In genomic region chr11:20933086-20933485, GRCh38 we compare ENCODE assay signal across 29 cellular contexts.
"Had no signal": no experiment of that assay in that cellular context is flagged by ENCODE, and none has a peak within 500 bp of the region (broad histone marks: within the 10 kb centered on the region; RNA-seq: fewer than 3 reads in every experiment).

No MANE protein-coding gene starts in this region.

- H3K27me3 Mint-ChIP-seq: activated B cell treated with CpG ODN at 0.5 μM for 24 hours; activated CD4-positive, alpha-beta memory T cell treated with anti-CD3 and anti-CD28 coated beads for 36 hours; activated CD4-positive, alpha-beta T cell treated with anti-CD3 and anti-CD28 coated beads, Interleukin-2, amount 10 ng/mL, durations not matched to agents 24 days and 14 days; activated CD8-positive, alpha-beta T cell treated with anti-CD3 and anti-CD28 coated beads for 36 hours; activated naive CD4-positive, alpha-beta T cell treated with anti-CD3 and anti-CD28 coated beads, Interleukin-2, amount 10 ng/mL, durations not matched to agents 7 days and 5 days; activated naive CD4-positive, alpha-beta T cell treated with anti-CD3 and anti-CD28 coated beads, Interleukin-2, amount 50 U/mL, for 24 hours; activated naive CD8-positive, alpha-beta T cell; activated naive CD8-positive, alpha-beta T cell treated with anti-CD3 and anti-CD28 coated beads, Interleukin-2, amount 10 ng/mL, durations not matched to agents 7 days and 5 days; activated naive CD8-positive, alpha-beta T cell treated with anti-CD3 and anti-CD28 coated beads, Interleukin-2, amount 50 U/mL, for 24 hours; activated T-cell treated with anti-CD3 and anti-CD28 coated beads, Interleukin-2, amount 50 U/mL, for 24 hours had no signal

- DNase-seq: activated B cell treated with CpG ODN at 0.5 μM for 24 hours; activated CD4-positive, alpha-beta memory T cell treated with anti-CD3 and anti-CD28 coated beads for 36 hours; activated CD4-positive, alpha-beta T cell treated with anti-CD3 and anti-CD28 coated beads for 4 hours; activated CD4-positive, alpha-beta T cell treated with anti-CD3 and anti-CD28 coated beads, Interleukin-2, amount 10 ng/mL, durations not matched to agents 24 days and 14 days; activated CD4-positive, alpha-beta T cell treated with anti-CD3 and anti-CD28 coated beads, Interleukin-2, amount 50 U/mL, for 1 hour; activated CD4-positive, alpha-beta T cell treated with anti-CD3 and anti-CD28 coated beads, Interleukin-2, amount 50 U/mL, for 4 hours; activated CD4-positive, CD25-positive, alpha-beta regulatory T cell treated with anti-CD3 and anti-CD28 coated beads, Interleukin-2, amount 50 U/mL, for 72 hours; activated CD8-positive, alpha-beta memory T cell treated with anti-CD3 and anti-CD28 coated beads, Interleukin-2, amount 50 U/mL, for 4 hours; activated CD8-positive, alpha-beta T cell treated with anti-CD3 and anti-CD28 coated beads for 36 hours; activated effector memory CD4-positive, alpha-beta T cell treated with Interleukin-2 at 50 U/mL for 16 hours; activated gamma-delta T cell; activated naive CD4-positive, alpha-beta T cell treated with anti-CD3 and anti-CD28 coated beads, Interleukin-2, amount 10 ng/mL, durations not matched to agents 7 days and 5 days; activated naive CD4-positive, alpha-beta T cell treated with Interleukin-2 at 50 U/mL for 16 hours; activated naive CD8-positive, alpha-beta T cell treated with anti-CD3 and anti-CD28 coated beads, Interleukin-2, amount 10 ng/mL, durations not matched to agents 7 days and 5 days; activated naive CD8-positive, alpha-beta T cell treated with anti-CD3 and anti-CD28 coated beads, Interleukin-2, amount 50 U/mL, for 24 hours; activated T-cell treated with anti-CD3 and anti-CD28 coated beads for 4 hours; activated T-cell treated with anti-CD3 and anti-CD28 coated beads, Interleukin-2, amount 50 U/mL, for 24 hours; activated T-cell treated with anti-CD3 and anti-CD28 coated beads, Interleukin-2, amount 50 U/mL, for 48 hours; amygdala; central memory CD4-positive, alpha-beta T cell; T-helper 1 cell; T-helper 2 cell; T-helper 9 cell had no signal

- H3K9me3 Mint-ChIP-seq: activated B cell treated with CpG ODN at 0.5 μM for 24 hours; activated CD4-positive, alpha-beta memory T cell treated with anti-CD3 and anti-CD28 coated beads for 36 hours; activated CD4-positive, alpha-beta T cell treated with anti-CD3 and anti-CD28 coated beads, Interleukin-2, amount 10 ng/mL, durations not matched to agents 24 days and 14 days; activated CD8-positive, alpha-beta T cell treated with anti-CD3 and anti-CD28 coated beads for 36 hours; activated naive CD4-positive, alpha-beta T cell treated with anti-CD3 and anti-CD28 coated beads, Interleukin-2, amount 50 U/mL, for 24 hours; activated naive CD8-positive, alpha-beta T cell treated with anti-CD3 and anti-CD28 coated beads, Interleukin-2, amount 10 ng/mL, durations not matched to agents 7 days and 5 days; activated naive CD8-positive, alpha-beta T cell treated with anti-CD3 and anti-CD28 coated beads, Interleukin-2, amount 50 U/mL, for 24 hours; activated T-helper 2 cell treated with anti-CD3 and anti-CD28 coated beads, Interferon-gamma antibody, Interleukin-2, Interleukin-4, amounts not matched to agents 10 μg/mL and 5 μg/mL and 100 μg/mL, durations not matched to agents 14 hours and 24 hours and 36 hours; T-helper 1 cell treated with Interleukin-12 subunit alpha and Interleukin-12 subunit beta and Interleukin-4 antibody, amounts not matched to agents 30 μg/mL and 1 μg/mL, for 36 hours; T-helper 2 cell treated with Interferon-gamma antibody and Interleukin-4, amounts not matched to agents 5 μg/mL and 100 μg/mL, for 36 hours had no signal

- H3K4me1 Mint-ChIP-seq: activated B cell treated with CpG ODN at 0.5 μM for 24 hours; activated CD4-positive, alpha-beta T cell treated with anti-CD3 and anti-CD28 coated beads, Interleukin-2, amount 10 ng/mL, durations not matched to agents 24 days and 14 days; activated naive CD4-positive, alpha-beta T cell treated with anti-CD3 and anti-CD28 coated beads, Interleukin-2, amount 10 ng/mL, durations not matched to agents 7 days and 5 days; activated naive CD4-positive, alpha-beta T cell treated with anti-CD3 and anti-CD28 coated beads, Interleukin-2, amount 50 U/mL, for 24 hours; activated naive CD8-positive, alpha-beta T cell treated with anti-CD3 and anti-CD28 coated beads, Interleukin-2, amount 10 ng/mL, durations not matched to agents 7 days and 5 days; activated naive CD8-positive, alpha-beta T cell treated with anti-CD3 and anti-CD28 coated beads, Interleukin-2, amount 50 U/mL, for 24 hours; brain had no signal

- H3K36me3 Mint-ChIP-seq: activated CD4-positive, alpha-beta memory T cell treated with anti-CD3 and anti-CD28 coated beads for 36 hours; activated naive CD4-positive, alpha-beta T cell treated with anti-CD3 and anti-CD28 coated beads, Interleukin-2, amount 10 ng/mL, durations not matched to agents 7 days and 5 days; activated naive CD4-positive, alpha-beta T cell treated with anti-CD3 and anti-CD28 coated beads, Interleukin-2, amount 50 U/mL, for 24 hours; activated naive CD8-positive, alpha-beta T cell; activated naive CD8-positive, alpha-beta T cell treated with anti-CD3 and anti-CD28 coated beads, Interleukin-2, amount 10 ng/mL, durations not matched to agents 7 days and 5 days; brain had no signal

- H3K4me3 Mint-ChIP-seq: activated B cell treated with CpG ODN at 0.5 μM for 24 hours; activated CD4-positive, alpha-beta memory T cell treated with anti-CD3 and anti-CD28 coated beads for 36 hours; activated CD4-positive, alpha-beta T cell treated with anti-CD3 and anti-CD28 coated beads, Interleukin-2, amount 10 ng/mL, durations not matched to agents 24 days and 14 days; activated CD8-positive, alpha-beta T cell treated with anti-CD3 and anti-CD28 coated beads for 36 hours; activated naive CD4-positive, alpha-beta T cell treated with anti-CD3 and anti-CD28 coated beads, Interleukin-2, amount 10 ng/mL, durations not matched to agents 7 days and 5 days; activated naive CD4-positive, alpha-beta T cell treated with anti-CD3 and anti-CD28 coated beads, Interleukin-2, amount 50 U/mL, for 24 hours; activated naive CD8-positive, alpha-beta T cell; activated naive CD8-positive, alpha-beta T cell treated with anti-CD3 and anti-CD28 coated beads, Interleukin-2, amount 10 ng/mL, durations not matched to agents 7 days and 5 days; activated naive CD8-positive, alpha-beta T cell treated with anti-CD3 and anti-CD28 coated beads, Interleukin-2, amount 50 U/mL, for 24 hours; activated T-cell treated with anti-CD3 and anti-CD28 coated beads, Interleukin-2, amount 50 U/mL, for 24 hours; T-helper 1 cell treated with Interleukin-12 subunit alpha and Interleukin-12 subunit beta and Interleukin-4 antibody, amounts not matched to agents 30 μg/mL and 1 μg/mL, for 36 hours; T-helper 2 cell treated with Interferon-gamma antibody and Interleukin-4, amounts not matched to agents 5 μg/mL and 100 μg/mL, for 36 hours had no signal

- H3K27ac Mint-ChIP-seq: activated B cell treated with CpG ODN at 0.5 μM for 24 hours; activated CD4-positive, alpha-beta memory T cell treated with anti-CD3 and anti-CD28 coated beads for 36 hours; activated CD4-positive, alpha-beta T cell treated with anti-CD3 and anti-CD28 coated beads, Interleukin-2, amount 10 ng/mL, durations not matched to agents 24 days and 14 days; activated CD8-positive, alpha-beta T cell treated with anti-CD3 and anti-CD28 coated beads for 36 hours; activated naive CD4-positive, alpha-beta T cell treated with anti-CD3 and anti-CD28 coated beads, Interleukin-2, amount 10 ng/mL, durations not matched to agents 7 days and 5 days; activated naive CD4-positive, alpha-beta T cell treated with anti-CD3 and anti-CD28 coated beads, Interleukin-2, amount 50 U/mL, for 24 hours; activated naive CD8-positive, alpha-beta T cell; activated naive CD8-positive, alpha-beta T cell treated with anti-CD3 and anti-CD28 coated beads, Interleukin-2, amount 10 ng/mL, durations not matched to agents 7 days and 5 days; activated naive CD8-positive, alpha-beta T cell treated with anti-CD3 and anti-CD28 coated beads, Interleukin-2, amount 50 U/mL, for 24 hours; activated T-cell treated with anti-CD3 and anti-CD28 coated beads, Interleukin-2, amount 50 U/mL, for 24 hours; activated T-helper 2 cell treated with anti-CD3 and anti-CD28 coated beads, Interferon-gamma antibody, Interleukin-2, Interleukin-4, amounts not matched to agents 10 μg/mL and 5 μg/mL and 100 μg/mL, durations not matched to agents 14 hours and 24 hours and 36 hours; T-helper 1 cell treated with Interleukin-12 subunit alpha and Interleukin-12 subunit beta and Interleukin-4 antibody, amounts not matched to agents 30 μg/mL and 1 μg/mL, for 36 hours; T-helper 2 cell treated with Interferon-gamma antibody and Interleukin-4, amounts not matched to agents 5 μg/mL and 100 μg/mL, for 36 hours had no signal
